In genomic region chr16:88662843-88663606, GRCh38 we compare ENCODE assay signal across 8 cellular contexts. TPM values are rescaled to one million over a fixed set of nuclear protein-coding genes. Genes with fewer than 3 reads are reported as not detected.
DNase-seq lines count a peak whose midpoint lies in the region; ATAC-seq and TF ChIP-seq lines count a peak whose summit lies in the region.

Gene MVD, minus strand, starts transcription at chr16:88663091. Its CDS starts 11 bp downstream, at chr16:88663080.

- CTCF ChIA-PET in activated B cell treated with CpG ODN at 0.5 μM for 24 hours (lab: Charles Lee): no interaction called here

- TF ChIP-seq POLR2A in spleen (IDR thresholded peaks at IDR 0.05): peak in 1 of 3 donors; percentile 76

- intact Hi-C loops in activated B cell treated with CpG ODN at 0.5 μM for 24 hours (cut with micrococcal nuclease): loop anchor here (1.0 to 5.0 kb wide), 6 partner anchors 12 to 119 kb away; partner anchors contain the start of genes CYBA and SNAI3
- intact Hi-C loops in spleen (cut with DNase I; ENCODE audit: low total_unique reads): no loop called here

- peaks cover 16 to 52% (median 36%) of the 10 kb centered on the region in 6 donors for H3K4me1 ChIP-seq in spleen

- no peaks in the 10 kb centered on the region for H3K27me3 Mint-ChIP-seq in activated B cell treated with CpG ODN at 0.5 μM for 24 hours
- H3K27me3 Mint-ChIP-seq in immature natural killer cell (ENCODE audit: low read depth in 3 of 3): peaks cover 3 to 18% (median 9%) of the 10 kb centered on the region in 3 donors

- no peaks in the 10 kb centered on the region for H3K9me3 Mint-ChIP-seq in activated B cell treated with CpG ODN at 0.5 μM for 24 hours
- no peaks in the 10 kb centered on the region for H3K9me3 Mint-ChIP-seq in immature natural killer cell

- H3K4me3 ChIP-seq in spleen: peak within 1 kb of the TSS; percentile 51 to 95 (median 84)

- DNase-seq in AG08395 (ENCODE audit: low spot score) (peak; percentile 100), NCI-H345 (lab: John Stamatoyannopoulos, UW) (peak; percentile 93), activated B cell treated with CpG ODN at 0.5 μM for 24 hours (peak; percentile 89), caudate nucleus (lab: John Stamatoyannopoulos, UW) (peak; percentile 77 to 99 (median 96)), immature natural killer cell (peak; percentile 96 to 97 (median 96)), spleen (peak; percentile 97)

- H3K36me3 Mint-ChIP-seq in activated B cell treated with CpG ODN at 0.5 μM for 24 hours (ENCODE audit: low read depth) (peaks cover 16% of the 10 kb centered on the region), immature natural killer cell (peaks cover 0 to 3% (median 0%) of the 10 kb centered on the region in 3 donors)

- H3K4me3 Mint-ChIP-seq in activated B cell treated with CpG ODN at 0.5 μM for 24 hours (peak within 1 kb of the TSS; percentile 94), immature natural killer cell (peak within 1 kb of the TSS; percentile 93 to 97 (median 94))

- POLR2A ChIA-PET in activated B cell treated with CpG ODN at 0.5 μM for 24 hours (lab: Charles Lee): interaction anchor here (0.5 to 3.5 kb wide), 14 partner anchors 9 to 163 kb away, joined by 3 to 32 read pairs (median 5); partner anchors contain the start of genes APRT, CTU2, CYBA and RNF166

- H3K36me3 ChIP-seq in spleen: peaks cover 0 to 12% (median 2%) of the 10 kb centered on the region in 6 donors

- ATAC-seq in GM18907 (IDR thresholded peaks at IDR 0.05; ENCODE audit: unreplicated experiment) (peak; percentile 89), HG03159 (IDR thresholded peaks at IDR 0.05; ENCODE audit: unreplicated experiment) (peak; percentile 94), activated B cell treated with CpG ODN at 0.5 μM for 24 hours (ENCODE audit: low read depth) (peak; percentile 94)

- no peaks in the 10 kb centered on the region for H3K9me3 ChIP-seq in spleen

- H3K4me1 Mint-ChIP-seq in activated B cell treated with CpG ODN at 0.5 μM for 24 hours (peaks cover 31% of the 10 kb centered on the region), immature natural killer cell (peaks cover 15 to 27% of the 10 kb centered on the region in 2 donors)

- peak within 1 kb of the TSS; percentile 80 for H3K27ac ChIP-seq in caudate nucleus (ENCODE audit: low read depth, low read length)
- peak within 1 kb of the TSS; percentile 77 to 97 (median 90) for H3K27ac ChIP-seq in spleen

- TF ChIP-seq CTCF in activated B cell treated with CpG ODN at 0.5 μM for 24 hours (IDR thresholded peaks at IDR 0.05) (no peak), spleen (IDR thresholded peaks at IDR 0.05 in 8 of 11, conservative IDR thresholded peaks at IDR 0.05 in 3 of 11) (peak in 1 of 11 experiments; percentile 55)

- 0 to 1% (median 0%) methylated on average over 28 to 88 of the region's 88 CpGs for WGBS in spleen, 5 donors

- no peaks in the 10 kb centered on the region for H3K27me3 ChIP-seq in spleen (replicated peaks in 1 of 7)

- H3K27ac Mint-ChIP-seq in activated B cell treated with CpG ODN at 0.5 μM for 24 hours: peak within 1 kb of the TSS; percentile 90
- peak within 1 kb of the TSS; percentile 85 to 97 (median 94) for H3K27ac Mint-ChIP-seq in immature natural killer cell

RNA-seq across cellular contexts. Expression of gene MVD, which starts in this region (rescaled TPM):
- 115 and 140 TPM in 2 replicates for total RNA-seq in activated B cell treated with CpG ODN at 0.5 μM for 24 hours
- polyA plus RNA-seq in immature natural killer cell: 10 to 100 TPM; 79.4 to 96.6 (median 87.6) TPM
- 10 to 100 TPM; 24.1 to 49.3 (median 35.1) TPM for total RNA-seq in spleen
- 10 to 100 TPM; 35.1 to 74.9 (median 57.3) TPM for polyA plus RNA-seq in spleen

Comparison
In these comparisons a context has a peak if more than half of its experiments do, and no peak if none do; other contexts are left out.
1. Peak in every context shown above with its lines: DNase-seq, ATAC-seq, H3K4me3 ChIP-seq and H3K27ac ChIP-seq.